ENCODE assay signal across 8 cellular contexts in genomic region chr15:90143176-90143655, GRCh38. TPM values are rescaled to one million over a fixed set of nuclear protein-coding genes. Genes with fewer than 3 reads are reported as not detected.
DNase-seq lines count a peak whose midpoint lies in the region; ATAC-seq and TF ChIP-seq lines count a peak whose summit lies in the region.

No MANE protein-coding gene starts in this region.

- no peaks in the 10 kb centered on the region for H3K27me3 Mint-ChIP-seq in activated T-cell treated with anti-CD3 and anti-CD28 coated beads, Interleukin-2, amount 50 U/mL, for 24 hours
- H3K27me3 Mint-ChIP-seq in osteocyte (ENCODE audit: unreplicated experiment), result no peaks in the 10 kb centered on the region

- H3K4me3 Mint-ChIP-seq in activated T-cell treated with anti-CD3 and anti-CD28 coated beads, Interleukin-2, amount 50 U/mL, for 24 hours, result peak overlapping the region; percentile 25
- no peak overlapping the region for H3K4me3 Mint-ChIP-seq in osteocyte (ENCODE audit: unreplicated experiment)

- H3K4me3 ChIP-seq in GM06990 (replicated peaks; ENCODE audit: low read depth, low read length), result no peak overlapping the region

- peaks cover 3% of the 10 kb centered on the region for H3K9me3 Mint-ChIP-seq in activated T-cell treated with anti-CD3 and anti-CD28 coated beads, Interleukin-2, amount 50 U/mL, for 24 hours
- H3K9me3 Mint-ChIP-seq in osteocyte (ENCODE audit: unreplicated experiment), result no peaks in the 10 kb centered on the region

- peak overlapping the region; percentile 81 for H3K27ac Mint-ChIP-seq in activated T-cell treated with anti-CD3 and anti-CD28 coated beads, Interleukin-2, amount 50 U/mL, for 24 hours
- H3K27ac Mint-ChIP-seq in osteocyte (ENCODE audit: unreplicated experiment), result no peak overlapping the region

- peak; percentile 90 for TF ChIP-seq CTCF in GM06990 (IDR thresholded peaks at IDR 0.05; ENCODE audit: insufficient read depth, low read length, poor library complexity, severe bottlenecking)
- TF ChIP-seq CTCF in osteocyte (IDR thresholded peaks at IDR 0.05), result peak; percentile 69

- peak; percentile 58 for ATAC-seq in HG03520 (IDR thresholded peaks at IDR 0.05; ENCODE audit: unreplicated experiment)

- H3K36me3 ChIP-seq in GM06990 (ENCODE audit: control insufficient read depth, insufficient read depth, low read length), result no peaks in the 10 kb centered on the region

- no peaks in the 10 kb centered on the region for H3K27me3 ChIP-seq in GM06990 (replicated peaks; ENCODE audit: control insufficient read depth, insufficient read depth, low read length)

- no peaks in the 10 kb centered on the region for H3K36me3 Mint-ChIP-seq in activated T-cell treated with anti-CD3 and anti-CD28 coated beads, Interleukin-2, amount 50 U/mL, for 24 hours (ENCODE audit: low read depth)
- no peaks in the 10 kb centered on the region for H3K36me3 Mint-ChIP-seq in osteocyte (ENCODE audit: unreplicated experiment)

- DNase-seq in GM06990 (ENCODE audit: extremely low read depth, insufficient read length) (peak; percentile 71), OCI-M2 (lab: John Stamatoyannopoulos, UW; ENCODE audit: unreplicated experiment) (peak; percentile 72), fibroblast of the conjunctiva (ENCODE audit: low read depth) (peak; percentile 16), osteocyte (ENCODE audit: extremely low spot score, unreplicated experiment) (peak; percentile 86), middle frontal gyrus (ENCODE audit: extremely low spot score, low spot score) (no peak), mesenteric fat pad (ENCODE audit: low spot score) (no peak)
- peak; percentile 74 for DNase-seq in activated T-cell treated with anti-CD3 and anti-CD28 coated beads, Interleukin-2, amount 50 U/mL, for 24 hours

- peaks cover 27% of the 10 kb centered on the region for H3K4me1 Mint-ChIP-seq in activated T-cell treated with anti-CD3 and anti-CD28 coated beads, Interleukin-2, amount 50 U/mL, for 24 hours (ENCODE audit: low read depth)
- peaks cover 3% of the 10 kb centered on the region for H3K4me1 Mint-ChIP-seq in osteocyte (ENCODE audit: unreplicated experiment)

RNA-seq across cellular contexts. Expression of gene IDH2, which starts 40.9 kb away (rescaled TPM):
- 93.0 and 101 TPM in 2 replicates for total RNA-seq in osteocyte
- total RNA-seq in mesenteric fat pad, result 56.1 TPM

RNA-seq across cellular contexts. Expression of gene SEMA4B, which starts 57.9 kb away (rescaled TPM):
- total RNA-seq in osteocyte (23.3 and 26.0 TPM in 2 replicates), mesenteric fat pad (15.8 TPM)

Comparison
In these comparisons a context has a peak if more than half of its experiments do, and no peak if none do; other contexts are left out.
1. DNase-seq: peak in GM06990 (single experiment), OCI-M2 (single experiment), activated T-cell treated with anti-CD3 and anti-CD28 coated beads, Interleukin-2, amount 50 U/mL, for 24 hours (single experiment), fibroblast of the conjunctiva (single experiment) and osteocyte (single experiment); none in middle frontal gyrus (single experiment) and mesenteric fat pad (single experiment).